Comparison of ENCODE assay signal across 21 cellular contexts in the genomic region with DNA sequence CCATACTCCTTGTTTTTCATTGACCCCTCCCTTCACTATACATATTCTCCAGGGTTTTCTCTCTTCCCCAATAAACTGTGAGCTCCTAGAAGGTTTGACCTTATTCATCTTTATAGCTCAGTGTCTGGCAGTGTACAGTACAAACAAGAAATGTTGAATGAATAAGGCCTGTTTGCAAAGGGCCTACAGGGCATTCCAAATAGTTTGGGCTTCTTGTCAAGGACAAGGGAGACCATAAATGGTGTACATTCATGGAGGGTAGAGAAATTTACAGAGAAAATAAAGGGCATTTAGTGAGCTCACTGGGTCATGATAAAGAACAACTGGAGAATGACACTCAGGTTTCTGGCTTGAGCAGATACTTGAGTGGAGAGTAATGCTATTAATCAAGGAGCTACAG.
"Had no signal": no experiment of that assay in that cellular context is flagged by ENCODE, and none has a peak within 500 bp of the region (broad histone marks: within the 10 kb centered on the region; RNA-seq: fewer than 3 reads in every experiment).

No MANE protein-coding gene starts in this region.

- H3K27me3 Mint-ChIP-seq: naive thymus-derived CD8-positive, alpha-beta T cell had no signal

- H3K4me1 Mint-ChIP-seq: endodermal cell had no signal

- H3K4me3 Mint-ChIP-seq: endodermal cell; naive thymus-derived CD8-positive, alpha-beta T cell had no signal

- H3K27ac Mint-ChIP-seq: endodermal cell had no signal

- ATAC-seq: esophagus mucosa; gastrocnemius medialis; heart right ventricle; left lobe of liver; mucosa of descending colon; naive thymus-derived CD8-positive, alpha-beta T cell; psoas muscle had no signal

- DNase-seq: dermis blood vessel endothelial cell; endodermal cell; gastrocnemius medialis; heart right ventricle; hypothalamus; islet precursor cell; mammary epithelial cell; mucosa of descending colon; naive thymus-derived CD8-positive, alpha-beta T cell; psoas muscle; retina; sigmoid colon; stimulated activated CD4-positive, alpha-beta T cell treated with anti-CD3 and anti-CD28 coated beads, Interleukin-2, amount 100 ng/mL, for 24 hours; stimulated activated CD4-positive, alpha-beta T cell treated with anti-CD3 and anti-CD28 coated beads, Interleukin-4, amount 100 ng/mL, for 4 hours; stimulated activated naive CD4-positive, alpha-beta T cell; tibial artery; upper lobe of left lung; uterus had no signal

- FAIRE-seq: colon had no signal
